39 cellular contexts compared by ENCODE assay signal in genomic region chr9:3787628-3788027, GRCh38.
"Had no signal": no experiment of that assay in that cellular context is flagged by ENCODE, and none has a peak within 500 bp of the region (broad histone marks: within the 10 kb centered on the region; RNA-seq: fewer than 3 reads in every experiment).

No MANE protein-coding gene starts in this region.

- H3K36me3 Mint-ChIP-seq: activated naive CD4-positive, alpha-beta T cell treated with anti-CD3 and anti-CD28 coated beads, Interleukin-2, amount 10 ng/mL, durations not matched to agents 7 days and 5 days; activated naive CD8-positive, alpha-beta T cell treated with anti-CD3 and anti-CD28 coated beads for 36 hours; brain had no signal

- H3K27ac ChIP-seq: adrenal gland, ascending aorta, body of pancreas, brain microvascular endothelial cell, breast epithelium, cardiac muscle cell had no signal

- H3K27me3 Mint-ChIP-seq: activated naive CD8-positive, alpha-beta T cell treated with anti-CD3 and anti-CD28 coated beads, Interleukin-2, amount 10 ng/mL, durations not matched to agents 7 days and 5 days; brain had no signal

- H3K4me3 ChIP-seq: adrenal gland, ascending aorta, body of pancreas, breast epithelium, cardiac muscle cell had no signal

- ATAC-seq: activated naive CD4-positive, alpha-beta T cell treated with anti-CD3 and anti-CD28 coated beads, Interleukin-2, amount 50 U/mL, for 72 hours; activated naive CD8-positive, alpha-beta T cell treated with anti-CD3 and anti-CD28 coated beads, Interleukin-2, amount 50 U/mL, for 24 hours; activated T-cell treated with anti-CD3 and anti-CD28 coated beads, Interleukin-2, amount 50 U/mL, for 4 hours; activated T-cell treated with anti-CD3 and anti-CD28 coated beads, Interleukin-2, amount 50 U/mL, for 72 hours; activated T-helper 17 cell treated with anti-CD3 and anti-CD28 coated beads, Interleukin-2, amount 50 U/mL, for 72 hours; body of pancreas had no signal

- H3K27ac Mint-ChIP-seq: activated naive CD4-positive, alpha-beta T cell treated with anti-CD3 and anti-CD28 coated beads for 36 hours; activated naive CD4-positive, alpha-beta T cell treated with anti-CD3 and anti-CD28 coated beads, Interleukin-2, amount 10 ng/mL, durations not matched to agents 7 days and 5 days; activated naive CD4-positive, alpha-beta T cell treated with anti-CD3 and anti-CD28 coated beads, Interleukin-2, amount 50 U/mL, for 24 hours; activated naive CD4-positive, alpha-beta T cell treated with anti-CD3 and anti-CD28 coated beads, Interleukin-2, amount 50 U/mL, for 72 hours; activated naive CD8-positive, alpha-beta T cell; activated naive CD8-positive, alpha-beta T cell treated with anti-CD3 and anti-CD28 coated beads for 36 hours; activated naive CD8-positive, alpha-beta T cell treated with anti-CD3 and anti-CD28 coated beads, Interleukin-2, amount 10 ng/mL, durations not matched to agents 7 days and 5 days; activated naive CD8-positive, alpha-beta T cell treated with anti-CD3 and anti-CD28 coated beads, Interleukin-2, amount 50 U/mL, for 24 hours; activated T-cell treated with anti-CD3 and anti-CD28 coated beads, Interleukin-2, amount 50 U/mL, for 24 hours; activated T-cell treated with anti-CD3 and anti-CD28 coated beads, Interleukin-2, amount 50 U/mL, for 72 hours; activated T-helper 1 cell treated with anti-CD3 and anti-CD28 coated beads, Interleukin-12 subunit alpha, Interleukin-12 subunit beta, Interleukin-2, Interleukin-4 antibody, amounts not matched to agents 30 ng/mL and 10 ng/mL and 1 ng/mL, durations not matched to agents 14 hours and 24 hours and 36 hours; activated T-helper 17 cell treated with anti-CD3 and anti-CD28 coated beads, Interleukin-2, amount 50 U/mL, for 72 hours; activated T-helper 2 cell treated with anti-CD3 and anti-CD28 coated beads, Interferon-gamma antibody, Interleukin-2, Interleukin-4, amounts not matched to agents 10 μg/mL and 5 μg/mL and 100 μg/mL, durations not matched to agents 14 hours and 24 hours and 36 hours; brain had no signal

- H3K9me3 Mint-ChIP-seq: activated naive CD4-positive, alpha-beta T cell treated with anti-CD3 and anti-CD28 coated beads, Interleukin-2, amount 50 U/mL, for 24 hours had no signal

- FAIRE-seq: astrocyte, bronchial epithelial cell had no signal

- H3K4me1 ChIP-seq: adrenal gland, ascending aorta, body of pancreas, breast epithelium had no signal

- H3K4me3 Mint-ChIP-seq: activated naive CD4-positive, alpha-beta T cell treated with anti-CD3 and anti-CD28 coated beads for 36 hours; activated naive CD4-positive, alpha-beta T cell treated with anti-CD3 and anti-CD28 coated beads, Interleukin-2, amount 10 ng/mL, durations not matched to agents 7 days and 5 days; activated naive CD4-positive, alpha-beta T cell treated with anti-CD3 and anti-CD28 coated beads, Interleukin-2, amount 50 U/mL, for 24 hours; activated naive CD8-positive, alpha-beta T cell; activated naive CD8-positive, alpha-beta T cell treated with anti-CD3 and anti-CD28 coated beads for 36 hours; activated naive CD8-positive, alpha-beta T cell treated with anti-CD3 and anti-CD28 coated beads, Interleukin-2, amount 10 ng/mL, durations not matched to agents 7 days and 5 days; activated naive CD8-positive, alpha-beta T cell treated with anti-CD3 and anti-CD28 coated beads, Interleukin-2, amount 50 U/mL, for 24 hours; activated T-cell treated with anti-CD3 and anti-CD28 coated beads, Interleukin-2, amount 50 U/mL, for 24 hours; activated T-cell treated with anti-CD3 and anti-CD28 coated beads, Interleukin-2, amount 50 U/mL, for 4 hours; activated T-cell treated with anti-CD3 and anti-CD28 coated beads, Interleukin-2, amount 50 U/mL, for 72 hours; activated T-helper 1 cell treated with anti-CD3 and anti-CD28 coated beads, Interleukin-12 subunit alpha, Interleukin-12 subunit beta, Interleukin-2, Interleukin-4 antibody, amounts not matched to agents 30 ng/mL and 10 ng/mL and 1 ng/mL, durations not matched to agents 14 hours and 24 hours and 36 hours; activated T-helper 17 cell treated with anti-CD3 and anti-CD28 coated beads, Interleukin-2, amount 50 U/mL, for 72 hours; brain; central memory CD8-positive, alpha-beta T cell had no signal

- H3K27me3 ChIP-seq: adrenal gland, ascending aorta, body of pancreas, brain microvascular endothelial cell, breast epithelium, cardiac muscle cell had no signal

- H3K9me3 ChIP-seq: adrenal gland had no signal

- H3K4me1 Mint-ChIP-seq: activated naive CD4-positive, alpha-beta T cell treated with anti-CD3 and anti-CD28 coated beads, Interleukin-2, amount 10 ng/mL, durations not matched to agents 7 days and 5 days; activated naive CD4-positive, alpha-beta T cell treated with anti-CD3 and anti-CD28 coated beads, Interleukin-2, amount 50 U/mL, for 24 hours; activated naive CD8-positive, alpha-beta T cell treated with anti-CD3 and anti-CD28 coated beads for 36 hours; activated naive CD8-positive, alpha-beta T cell treated with anti-CD3 and anti-CD28 coated beads, Interleukin-2, amount 10 ng/mL, durations not matched to agents 7 days and 5 days; activated naive CD8-positive, alpha-beta T cell treated with anti-CD3 and anti-CD28 coated beads, Interleukin-2, amount 50 U/mL, for 24 hours; activated T-helper 17 cell treated with anti-CD3 and anti-CD28 coated beads, Interleukin-2, amount 50 U/mL, for 72 hours; brain; central memory CD8-positive, alpha-beta T cell had no signal

- H3K36me3 ChIP-seq: adrenal gland, ascending aorta, brain microvascular endothelial cell, breast epithelium, cardiac muscle cell had no signal

- DNase-seq: activated effector memory CD4-positive, alpha-beta T cell treated with anti-CD3 and anti-CD28 coated beads, Interleukin-2, amount 50 U/mL, for 16 hours; activated effector memory CD4-positive, alpha-beta T cell treated with Interleukin-2 at 50 U/mL for 16 hours; activated gamma-delta T cell; activated gamma-delta T cell treated with Interleukin-2 at 50 U/mL for 16 hours; activated naive CD4-positive, alpha-beta T cell; activated naive CD4-positive, alpha-beta T cell treated with anti-CD3 and anti-CD28 coated beads for 36 hours; activated naive CD4-positive, alpha-beta T cell treated with anti-CD3 and anti-CD28 coated beads, Interleukin-2, amount 10 ng/mL, durations not matched to agents 7 days and 5 days; activated naive CD4-positive, alpha-beta T cell treated with anti-CD3 and anti-CD28 coated beads, Interleukin-2, amount 50 U/mL, for 16 hours; activated naive CD4-positive, alpha-beta T cell treated with Interleukin-2 at 50 U/mL for 16 hours; activated naive CD8-positive, alpha-beta T cell treated with anti-CD3 and anti-CD28 coated beads for 36 hours; activated naive CD8-positive, alpha-beta T cell treated with anti-CD3 and anti-CD28 coated beads, Interleukin-2, amount 10 ng/mL, durations not matched to agents 7 days and 5 days; activated naive CD8-positive, alpha-beta T cell treated with anti-CD3 and anti-CD28 coated beads, Interleukin-2, amount 50 U/mL, for 24 hours; activated T-cell treated with anti-CD3 and anti-CD28 coated beads, Interleukin-2, amount 50 U/mL, for 24 hours; activated T-cell treated with anti-CD3 and anti-CD28 coated beads, Interleukin-2, amount 50 U/mL, for 4 hours; activated T-cell treated with anti-CD3 and anti-CD28 coated beads, Interleukin-2, amount 50 U/mL, for 48 hours; activated T-cell treated with anti-CD3 and anti-CD28 coated beads, Interleukin-2, amount 50 U/mL, for 72 hours; adrenal gland; amniotic stem cell; amygdala; anterior cingulate cortex; aorta; body of pancreas; brain microvascular endothelial cell; caudate nucleus; central memory CD4-positive, alpha-beta T cell; cerebellar nuclear complex had no signal
